2 cellular contexts compared by ENCODE assay signal in the genomic region with DNA sequence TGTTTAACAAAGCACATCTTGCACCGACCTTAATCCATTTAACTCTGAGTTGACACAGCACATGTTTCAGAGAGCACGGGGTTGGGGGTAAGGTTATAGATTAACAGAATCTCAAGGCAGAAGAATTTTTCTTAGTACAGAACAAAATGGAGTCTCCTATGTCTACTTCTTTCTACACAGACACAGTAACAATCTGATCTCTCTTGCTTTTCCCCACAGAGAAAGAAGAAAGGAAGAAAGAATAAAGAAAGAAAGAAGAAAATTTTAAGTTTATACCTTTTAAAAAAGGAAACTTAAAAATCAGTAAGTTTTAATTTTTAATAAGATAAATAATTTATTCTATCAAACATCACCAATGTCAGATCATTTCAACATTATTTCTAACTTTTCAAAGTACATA.
A peak's percentile ranks its signal among the peaks of the same experiment; 100 is the strongest.
TF ChIP-seq lines count a peak whose summit lies in the region.
"Not testable (repeated sequence)": the region's sequence is repeated elsewhere in the genome, so short reads cannot be mapped to it uniquely, and the experiment has no call there.

No MANE protein-coding gene starts in this region.

TF ChIP-seq in K562, 482 proteins besides CTCF, POLR2A, EP300 and RAD21:
- TF ChIP-seq SMAD4 (CRISPR knock-in tag; conservative IDR thresholded peaks at IDR 0.05), result 0 out of 2 replicates have a peak, but pooled peaks have one; percentile 18

TF ChIP-seq in HepG2, 621 proteins besides CTCF, POLR2A, EP300 and RAD21:
- TF ChIP-seq SOX13 (IDR thresholded peaks at IDR 0.05), result not testable (repeated sequence)
- TF ChIP-seq SOX13 (CRISPR knock-in tag; conservative IDR thresholded peaks at IDR 0.05 in 1 of 2, IDR thresholded peaks at IDR 0.05 in 1 of 2) (0 out of 4 replicates have a peak, but pooled peaks of 1 of the 2 experiments have one; percentile 10), SAP130 (CRISPR knock-in tag; IDR thresholded peaks at IDR 0.05; ENCODE audit: low read depth) (peak; percentile 34; the same call in 1 of the 2 replicates), MIXL1 (CRISPR knock-in tag; IDR thresholded peaks at IDR 0.05) (0 out of 2 replicates have a peak, but pooled peaks have one; percentile 26), ARID5B (CRISPR knock-in tag; IDR thresholded peaks at IDR 0.05) (peak; percentile 22; the same call in 1 of the 2 replicates)
